16 cellular contexts compared by ENCODE assay signal in genomic region chr10:79160191-79160590, GRCh38.
DNase-seq lines count a peak whose midpoint lies in the region; ATAC-seq and TF ChIP-seq lines count a peak whose summit lies in the region.
"Had no signal": no experiment of that assay in that cellular context is flagged by ENCODE, and none has a peak within 500 bp of the region (broad histone marks: within the 10 kb centered on the region; RNA-seq: fewer than 3 reads in every experiment).

No MANE protein-coding gene starts in this region.

- 52% methylated on average over 4 of the region's 4 CpGs for WGBS in esophagus muscularis mucosa
- 67 to 71% (median 68%) methylated on average over 4 of the region's 4 CpGs for WGBS in ovary, 3 donors

- H3K36me3 Mint-ChIP-seq in activated naive CD4-positive, alpha-beta T cell treated with anti-CD3 and anti-CD28 coated beads, Interleukin-2, amount 10 ng/mL, durations not matched to agents 7 days and 5 days: no peaks in the 10 kb centered on the region
- H3K36me3 Mint-ChIP-seq in activated naive CD4-positive, alpha-beta T cell treated with anti-CD3 and anti-CD28 coated beads, Interleukin-2, amount 50 U/mL, for 72 hours: no peaks in the 10 kb centered on the region
- H3K36me3 Mint-ChIP-seq in type B pancreatic cell: peaks cover 5% of the 10 kb centered on the region
- H3K36me3 Mint-ChIP-seq: activated naive CD8-positive, alpha-beta T cell treated with anti-CD3 and anti-CD28 coated beads, Interleukin-2, amount 10 ng/mL, durations not matched to agents 7 days and 5 days had no signal

- CTCF ChIA-PET in activated naive CD4-positive, alpha-beta T cell treated with anti-CD3 and anti-CD28 coated beads, Interleukin-2, amount 10 ng/mL, durations not matched to agents 7 days and 5 days (lab: Charles Lee): no interaction called here

- no peaks in the 10 kb centered on the region for H3K9me3 ChIP-seq in esophagus muscularis mucosa
- H3K9me3 ChIP-seq in ovary: no peaks in the 10 kb centered on the region
- H3K9me3 ChIP-seq: HAP-1 had no signal

- H3K9me3 Mint-ChIP-seq in activated naive CD4-positive, alpha-beta T cell treated with anti-CD3 and anti-CD28 coated beads, Interleukin-2, amount 10 ng/mL, durations not matched to agents 7 days and 5 days: no peaks in the 10 kb centered on the region
- no peaks in the 10 kb centered on the region for H3K9me3 Mint-ChIP-seq in activated naive CD4-positive, alpha-beta T cell treated with anti-CD3 and anti-CD28 coated beads, Interleukin-2, amount 50 U/mL, for 72 hours
- H3K9me3 Mint-ChIP-seq in type B pancreatic cell: no peaks in the 10 kb centered on the region
- H3K9me3 Mint-ChIP-seq: activated naive CD8-positive, alpha-beta T cell treated with anti-CD3 and anti-CD28 coated beads, Interleukin-2, amount 10 ng/mL, durations not matched to agents 7 days and 5 days had no signal

- no peak for ATAC-seq in activated naive CD4-positive, alpha-beta T cell treated with anti-CD3 and anti-CD28 coated beads, Interleukin-2, amount 50 U/mL, for 72 hours
- ATAC-seq in HG02642 (IDR thresholded peaks at IDR 0.05; ENCODE audit: poor library complexity, unreplicated experiment) (no peak), GM18520 (IDR thresholded peaks at IDR 0.05; ENCODE audit: unreplicated experiment) (no peak)

- H3K4me3 Mint-ChIP-seq in activated naive CD4-positive, alpha-beta T cell treated with anti-CD3 and anti-CD28 coated beads, Interleukin-2, amount 10 ng/mL, durations not matched to agents 7 days and 5 days: no peak overlapping the region
- no peak overlapping the region for H3K4me3 Mint-ChIP-seq in type B pancreatic cell
- H3K4me3 Mint-ChIP-seq: activated naive CD8-positive, alpha-beta T cell treated with anti-CD3 and anti-CD28 coated beads, Interleukin-2, amount 10 ng/mL, durations not matched to agents 7 days and 5 days had no signal

- H3K4me3 ChIP-seq in esophagus muscularis mucosa: no peak overlapping the region
- no peak overlapping the region for H3K4me3 ChIP-seq in ovary
- H3K4me3 ChIP-seq: dorsolateral prefrontal cortex, HAP-1 had no signal

- H3K4me1 ChIP-seq in esophagus muscularis mucosa (peaks cover 100% of the 10 kb centered on the region in 4 donors), ovary (ENCODE audit: insufficient read depth) (peaks cover 58% of the 10 kb centered on the region)

- DNase-seq in activated naive CD4-positive, alpha-beta T cell treated with anti-CD3 and anti-CD28 coated beads, Interleukin-2, amount 10 ng/mL, durations not matched to agents 7 days and 5 days: no peak
- DNase-seq in activated naive CD4-positive, alpha-beta T cell treated with anti-CD3 and anti-CD28 coated beads, Interleukin-2, amount 50 U/mL, for 72 hours (ENCODE audit: low spot score in 2 of 2): no peak
- DNase-seq in esophagus muscularis mucosa (ENCODE audit: extremely low spot score) (no peak), ovary (no peak), type B pancreatic cell (ENCODE audit: extremely low spot score, unreplicated experiment) (no peak)
- DNase-seq in stimulated activated CD4-positive, alpha-beta T cell treated with anti-CD3 and anti-CD28 coated beads, Interleukin-15, amount 100 ng/mL, for 24 hours: no peak
- DNase-seq: activated naive CD8-positive, alpha-beta T cell treated with anti-CD3 and anti-CD28 coated beads, Interleukin-2, amount 10 ng/mL, durations not matched to agents 7 days and 5 days; GF-D8; NCI-H2171; stimulated activated CD4-positive, alpha-beta T cell treated with anti-CD3 and anti-CD28 coated beads, Interleukin-4, amount 100 ng/mL, for 24 hours; stimulated activated naive CD4-positive, alpha-beta T cell had no signal

- no peaks in the 10 kb centered on the region for H3K4me1 Mint-ChIP-seq in activated naive CD4-positive, alpha-beta T cell treated with anti-CD3 and anti-CD28 coated beads, Interleukin-2, amount 10 ng/mL, durations not matched to agents 7 days and 5 days
- H3K4me1 Mint-ChIP-seq in type B pancreatic cell (ENCODE audit: unreplicated experiment): peaks cover 66% of the 10 kb centered on the region
- H3K4me1 Mint-ChIP-seq: activated naive CD8-positive, alpha-beta T cell treated with anti-CD3 and anti-CD28 coated beads, Interleukin-2, amount 10 ng/mL, durations not matched to agents 7 days and 5 days had no signal

- H3K27ac Mint-ChIP-seq in activated naive CD4-positive, alpha-beta T cell treated with anti-CD3 and anti-CD28 coated beads, Interleukin-2, amount 10 ng/mL, durations not matched to agents 7 days and 5 days: peak overlapping the region; percentile 28
- H3K27ac Mint-ChIP-seq in activated naive CD4-positive, alpha-beta T cell treated with anti-CD3 and anti-CD28 coated beads, Interleukin-2, amount 50 U/mL, for 72 hours: no peak overlapping the region
- H3K27ac Mint-ChIP-seq in type B pancreatic cell: peak overlapping the region; percentile 97
- H3K27ac Mint-ChIP-seq: activated naive CD8-positive, alpha-beta T cell treated with anti-CD3 and anti-CD28 coated beads, Interleukin-2, amount 10 ng/mL, durations not matched to agents 7 days and 5 days had no signal

- TF ChIP-seq CTCF in esophagus muscularis mucosa (IDR thresholded peaks at IDR 0.05) (no peak), ovary (IDR thresholded peaks at IDR 0.05) (no peak), type B pancreatic cell (conservative IDR thresholded peaks at IDR 0.05) (no peak)

- no peak for TF ChIP-seq EP300 in esophagus muscularis mucosa (IDR thresholded peaks at IDR 0.05)
- TF ChIP-seq EP300 in ovary (IDR thresholded peaks at IDR 0.05): no peak

- H3K27me3 Mint-ChIP-seq in activated naive CD4-positive, alpha-beta T cell treated with anti-CD3 and anti-CD28 coated beads, Interleukin-2, amount 10 ng/mL, durations not matched to agents 7 days and 5 days: no peaks in the 10 kb centered on the region
- H3K27me3 Mint-ChIP-seq in type B pancreatic cell: no peaks in the 10 kb centered on the region
- H3K27me3 Mint-ChIP-seq: activated naive CD8-positive, alpha-beta T cell treated with anti-CD3 and anti-CD28 coated beads, Interleukin-2, amount 10 ng/mL, durations not matched to agents 7 days and 5 days had no signal

- no peaks in the 10 kb centered on the region for H3K27me3 ChIP-seq in esophagus muscularis mucosa
- H3K27me3 ChIP-seq in ovary: no peaks in the 10 kb centered on the region
- H3K27me3 ChIP-seq: dorsolateral prefrontal cortex had no signal

- TF ChIP-seq POLR2A in esophagus muscularis mucosa (IDR thresholded peaks at IDR 0.05; ENCODE audit: low read depth) (no peak), ovary (IDR thresholded peaks at IDR 0.05) (no peak)

- H3K36me3 ChIP-seq in esophagus muscularis mucosa (peaks cover 0 to 27% (median 19%) of the 10 kb centered on the region in 4 donors), ovary (no peaks in the 10 kb centered on the region)
- H3K36me3 ChIP-seq: HAP-1 had no signal

- H3K27ac ChIP-seq in esophagus muscularis mucosa (replicated peaks in 1 of 4) (peak overlapping the region; percentile 85 to 90 (median 88)), ovary (peak overlapping the region; percentile 31 to 62)
- H3K27ac ChIP-seq: 22Rv1 had no signal

- intact Hi-C loops in esophagus muscularis mucosa (cut with DNase I): no loop called here
- intact Hi-C loops in ovary (cut with DNase I): no loop called here

Comparison
In these comparisons a context has a peak if more than half of its experiments do, and no peak if none do; other contexts are left out.
1. H3K27ac Mint-ChIP-seq: peak in activated naive CD4-positive, alpha-beta T cell treated with anti-CD3 and anti-CD28 coated beads, Interleukin-2, amount 10 ng/mL, durations not matched to agents 7 days and 5 days (single experiment) and type B pancreatic cell (single experiment); none in activated naive CD4-positive, alpha-beta T cell treated with anti-CD3 and anti-CD28 coated beads, Interleukin-2, amount 50 U/mL, for 72 hours (0 of 2).